ENCODE assay signal across 29 cellular contexts in genomic region chr10:121371836-121372235, GRCh38.
"Had no signal": no experiment of that assay in that cellular context is flagged by ENCODE, and none has a peak within 500 bp of the region (broad histone marks: within the 10 kb centered on the region; RNA-seq: fewer than 3 reads in every experiment).

No MANE protein-coding gene starts in this region.

- H3K4me3 ChIP-seq: colonic mucosa, coronary artery, dorsolateral prefrontal cortex, esophagus squamous epithelium, gastrocnemius medialis, gastroesophageal sphincter, heart left ventricle, heart right ventricle, hepatocyte had no signal

- DNase-seq: colonic mucosa; cortex of kidney; dermis blood vessel endothelial cell; dorsolateral prefrontal cortex; effector CD4-positive, alpha-beta T cell; effector CD8-positive, alpha-beta T cell; effector memory CD4-positive, alpha-beta T cell; effector memory CD8-positive, alpha-beta T cell; endodermal cell; erythroblast; esophagus squamous epithelium; foreskin fibroblast; foreskin keratinocyte; foreskin melanocyte; gastrocnemius medialis; glutamatergic neuron; head of caudate nucleus; heart left ventricle; heart right ventricle had no signal

- H3K36me3 ChIP-seq: colonic mucosa, esophagus squamous epithelium, gastrocnemius medialis, gastroesophageal sphincter, heart left ventricle, heart right ventricle had no signal

- H3K27ac Mint-ChIP-seq: dendritic cell treated with granulocyte-macrophage colony-stimulating factor and Interleukin-4, amounts not matched to agents 40 ng/mL and 50 ng/mL, for 4 days; effector memory CD8-positive, alpha-beta T cell; endodermal cell had no signal

- H3K4me2 ChIP-seq: hepatocyte had no signal

- H3K4me1 ChIP-seq: colonic mucosa, esophagus squamous epithelium, foreskin keratinocyte, gastrocnemius medialis, gastroesophageal sphincter, heart left ventricle, heart right ventricle had no signal

- ATAC-seq: effector memory CD8-positive, alpha-beta T cell; esophagus mucosa; foreskin keratinocyte; gastrocnemius medialis; gastroesophageal sphincter; heart left ventricle; heart right ventricle had no signal

- H3K27me3 Mint-ChIP-seq: dendritic cell treated with granulocyte-macrophage colony-stimulating factor and Interleukin-4, amounts not matched to agents 40 ng/mL and 50 ng/mL, for 4 days; effector memory CD8-positive, alpha-beta T cell had no signal

- H2AFZ ChIP-seq: hepatocyte had no signal

- H3K9me3 Mint-ChIP-seq: dendritic cell treated with granulocyte-macrophage colony-stimulating factor and Interleukin-4, amounts not matched to agents 40 ng/mL and 50 ng/mL, for 4 days; endodermal cell had no signal

- H3K9me3 ChIP-seq: colonic mucosa, esophagus squamous epithelium, gastrocnemius medialis, gastroesophageal sphincter, heart left ventricle, heart right ventricle had no signal

- H3K27me3 ChIP-seq: colonic mucosa, esophagus squamous epithelium, foreskin keratinocyte, gastrocnemius medialis, gastroesophageal sphincter, heart left ventricle, hepatocyte had no signal

- H3K27ac ChIP-seq: colonic mucosa, coronary artery, dorsolateral prefrontal cortex, epithelial cell of prostate, esophagus squamous epithelium, foreskin keratinocyte, gastrocnemius medialis, gastroesophageal sphincter, heart left ventricle, heart right ventricle, hepatocyte had no signal

- H3K4me3 Mint-ChIP-seq: dendritic cell treated with granulocyte-macrophage colony-stimulating factor and Interleukin-4, amounts not matched to agents 40 ng/mL and 50 ng/mL, for 4 days; effector memory CD8-positive, alpha-beta T cell; endodermal cell had no signal

- FAIRE-seq: colon, endometrium, endothelial cell of umbilical vein, frontal cortex had no signal

- H3K79me2 ChIP-seq: hepatocyte had no signal
